1 cellular context compared by ENCODE assay signal in the genomic region with DNA sequence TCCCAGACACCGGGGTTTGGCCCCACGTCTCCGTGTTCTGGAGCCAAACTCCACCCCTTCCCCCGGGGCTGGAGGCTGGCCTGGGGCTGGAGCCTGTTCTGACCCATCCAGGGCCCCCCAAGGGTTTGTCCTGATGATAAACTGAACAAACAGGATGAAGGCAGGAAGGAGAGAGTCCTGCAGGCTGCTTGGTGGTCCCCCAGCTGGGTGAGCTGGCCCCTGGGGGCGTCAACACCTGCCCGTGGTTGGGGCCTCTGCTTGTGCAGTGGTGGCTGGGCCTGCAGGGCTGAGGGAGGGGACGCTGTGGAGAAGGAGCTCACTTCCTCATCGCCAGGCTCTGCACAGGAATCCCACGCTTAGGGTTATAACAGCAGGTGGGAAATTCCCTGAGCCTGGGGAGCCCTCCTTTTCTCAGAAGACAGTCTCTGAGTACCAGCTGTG.
A peak's percentile ranks its signal among the peaks of the same experiment; 100 is the strongest.
TF ChIP-seq lines count a peak whose summit lies in the region.

No MANE protein-coding gene starts in this region.

TF ChIP-seq in HepG2, 621 proteins besides CTCF, POLR2A, EP300 and RAD21 (continues in another document):
- TF ChIP-seq, protein P1, sequence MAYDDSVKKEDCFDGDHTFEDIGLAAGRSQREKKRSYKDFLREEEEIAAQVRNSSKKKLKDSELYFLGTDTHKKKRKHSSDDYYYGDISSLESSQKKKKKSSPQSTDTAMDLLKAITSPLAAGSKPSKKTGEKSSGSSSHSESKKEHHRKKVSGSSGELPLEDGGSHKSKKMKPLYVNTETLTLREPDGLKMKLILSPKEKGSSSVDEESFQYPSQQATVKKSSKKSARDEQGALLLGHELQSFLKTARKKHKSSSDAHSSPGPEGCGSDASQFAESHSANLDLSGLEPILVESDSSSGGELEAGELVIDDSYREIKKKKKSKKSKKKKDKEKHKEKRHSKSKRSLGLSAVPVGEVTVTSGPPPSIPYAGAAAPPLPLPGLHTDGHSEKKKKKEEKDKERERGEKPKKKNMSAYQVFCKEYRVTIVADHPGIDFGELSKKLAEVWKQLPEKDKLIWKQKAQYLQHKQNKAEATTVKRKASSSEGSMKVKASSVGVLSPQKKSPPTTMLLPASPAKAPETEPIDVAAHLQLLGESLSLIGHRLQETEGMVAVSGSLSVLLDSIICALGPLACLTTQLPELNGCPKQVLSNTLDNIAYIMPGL (CRISPR knock-in tag; IDR thresholded peaks at IDR 0.05; ENCODE audit: borderline replicate concordance in 1 of 2, low read depth in 1 of 2): 0 out of 4 replicates have a peak, but pooled peaks of 1 of the 2 experiments have one; percentile 14
- TF ChIP-seq DPF2 (CRISPR knock-in tag; IDR thresholded peaks at IDR 0.05; ENCODE audit: borderline replicate concordance, low read depth) (0 out of 2 replicates have a peak, but pooled peaks have one; percentile 26), ZFP90 (CRISPR knock-in tag; IDR thresholded peaks at IDR 0.05; ENCODE audit: borderline replicate concordance) (0 out of 2 replicates have a peak, but pooled peaks have one; percentile 37), ZNF263 (CRISPR knock-in tag; IDR thresholded peaks at IDR 0.05) (0 out of 2 replicates have a peak, but pooled peaks have one; percentile 10), YEATS2 (CRISPR knock-in tag; IDR thresholded peaks at IDR 0.05; ENCODE audit: borderline replicate concordance) (no peak), ETV5 (CRISPR knock-in tag; IDR thresholded peaks at IDR 0.05; ENCODE audit: borderline replicate concordance) (peak; percentile 42; the same call in 1 of the 2 replicates), ZNF44 (CRISPR knock-in tag; IDR thresholded peaks at IDR 0.05) (no peak), ZNF251 (CRISPR knock-in tag; IDR thresholded peaks at IDR 0.05) (no peak), E2F5 (CRISPR knock-in tag; conservative IDR thresholded peaks at IDR 0.05) (no peak), KDM2A (CRISPR knock-in tag; IDR thresholded peaks at IDR 0.05; ENCODE audit: borderline replicate concordance, low read depth) (0 out of 2 replicates have a peak, but pooled peaks have one; percentile 4), TFAP4 (IDR thresholded peaks at IDR 0.05; ENCODE audit: borderline replicate concordance, low read depth) (peak; percentile 27; the same call in 1 of the 2 replicates), ZBTB3 (CRISPR knock-in tag; IDR thresholded peaks at IDR 0.05; ENCODE audit: borderline replicate concordance, low read depth) (no peak), NRL (CRISPR knock-in tag; IDR thresholded peaks at IDR 0.05; ENCODE audit: borderline replicate concordance) (no peak), SIN3B (IDR thresholded peaks at IDR 0.05; ENCODE audit: low read length) (no peak), KLF13 (CRISPR knock-in tag; IDR thresholded peaks at IDR 0.05) (no peak), SP4 (CRISPR knock-in tag; IDR thresholded peaks at IDR 0.05) (peak; percentile 16; the same call in 1 of the 2 replicates), ZNF367 (CRISPR knock-in tag; IDR thresholded peaks at IDR 0.05; ENCODE audit: borderline replicate concordance) (no peak), SP5 (CRISPR knock-in tag; IDR thresholded peaks at IDR 0.05; ENCODE audit: borderline replicate concordance, low read depth) (no peak), SIN3A (IDR thresholded peaks at IDR 0.05; ENCODE audit: borderline replicate concordance, low read depth, low read length) (0 out of 2 replicates have a peak, but pooled peaks have one; percentile 41), ZFY (CRISPR knock-in tag; IDR thresholded peaks at IDR 0.05) (peak; percentile 40; the same call in 1 of the 2 replicates), ZSCAN25 (CRISPR knock-in tag; IDR thresholded peaks at IDR 0.05) (peak; percentile 70), ZNF687 (CRISPR knock-in tag; IDR thresholded peaks at IDR 0.05) (peak; percentile 55), TAF1 (CRISPR knock-in tag; IDR thresholded peaks at IDR 0.05) (0 out of 2 replicates have a peak, but pooled peaks have one; percentile 15), GATA4 (IDR thresholded peaks at IDR 0.05; ENCODE audit: borderline replicate concordance, low read depth) (no peak), ZFX (CRISPR knock-in tag; IDR thresholded peaks at IDR 0.05; ENCODE audit: low read depth) (peak; percentile 65; the same call in 1 of the 2 replicates), ZNF33B (CRISPR knock-in tag; IDR thresholded peaks at IDR 0.05) (no peak), ZNF569 (CRISPR knock-in tag; IDR thresholded peaks at IDR 0.05; ENCODE audit: borderline replicate concordance) (no peak), PAXIP1 (CRISPR knock-in tag; conservative IDR thresholded peaks at IDR 0.05) (peak; percentile 38)
- TF ChIP-seq, protein P2, sequence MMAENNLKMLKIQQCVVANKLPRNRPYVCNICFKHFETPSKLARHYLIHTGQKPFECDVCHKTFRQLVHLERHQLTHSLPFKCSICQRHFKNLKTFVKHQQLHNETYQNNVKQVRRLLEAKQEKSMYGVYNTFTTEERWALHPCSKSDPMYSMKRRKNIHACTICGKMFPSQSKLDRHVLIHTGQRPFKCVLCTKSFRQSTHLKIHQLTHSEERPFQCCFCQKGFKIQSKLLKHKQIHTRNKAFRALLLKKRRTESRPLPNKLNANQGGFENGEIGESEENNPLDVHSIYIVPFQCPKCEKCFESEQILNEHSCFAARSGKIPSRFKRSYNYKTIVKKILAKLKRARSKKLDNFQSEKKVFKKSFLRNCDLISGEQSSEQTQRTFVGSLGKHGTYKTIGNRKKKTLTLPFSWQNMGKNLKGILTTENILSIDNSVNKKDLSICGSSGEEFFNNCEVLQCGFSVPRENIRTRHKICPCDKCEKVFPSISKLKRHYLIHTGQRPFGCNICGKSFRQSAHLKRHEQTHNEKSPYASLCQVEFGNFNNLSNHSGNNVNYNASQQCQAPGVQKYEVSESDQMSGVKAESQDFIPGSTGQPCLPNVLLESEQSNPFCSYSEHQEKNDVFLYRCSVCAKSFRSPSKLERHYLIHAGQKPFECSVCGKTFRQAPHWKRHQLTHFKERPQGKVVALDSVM (CRISPR knock-in tag; IDR thresholded peaks at IDR 0.05): 0 out of 2 replicates have a peak, but pooled peaks have one; percentile 16
- TF ChIP-seq, protein P3, sequence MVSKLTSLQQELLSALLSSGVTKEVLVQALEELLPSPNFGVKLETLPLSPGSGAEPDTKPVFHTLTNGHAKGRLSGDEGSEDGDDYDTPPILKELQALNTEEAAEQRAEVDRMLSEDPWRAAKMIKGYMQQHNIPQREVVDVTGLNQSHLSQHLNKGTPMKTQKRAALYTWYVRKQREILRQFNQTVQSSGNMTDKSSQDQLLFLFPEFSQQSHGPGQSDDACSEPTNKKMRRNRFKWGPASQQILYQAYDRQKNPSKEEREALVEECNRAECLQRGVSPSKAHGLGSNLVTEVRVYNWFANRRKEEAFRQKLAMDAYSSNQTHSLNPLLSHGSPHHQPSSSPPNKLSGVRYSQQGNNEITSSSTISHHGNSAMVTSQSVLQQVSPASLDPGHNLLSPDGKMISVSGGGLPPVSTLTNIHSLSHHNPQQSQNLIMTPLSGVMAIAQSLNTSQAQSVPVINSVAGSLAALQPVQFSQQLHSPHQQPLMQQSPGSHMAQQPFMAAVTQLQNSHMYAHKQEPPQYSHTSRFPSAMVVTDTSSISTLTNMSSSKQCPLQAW (CRISPR knock-in tag; IDR thresholded peaks at IDR 0.05): no peak
- TF ChIP-seq, protein P4, sequence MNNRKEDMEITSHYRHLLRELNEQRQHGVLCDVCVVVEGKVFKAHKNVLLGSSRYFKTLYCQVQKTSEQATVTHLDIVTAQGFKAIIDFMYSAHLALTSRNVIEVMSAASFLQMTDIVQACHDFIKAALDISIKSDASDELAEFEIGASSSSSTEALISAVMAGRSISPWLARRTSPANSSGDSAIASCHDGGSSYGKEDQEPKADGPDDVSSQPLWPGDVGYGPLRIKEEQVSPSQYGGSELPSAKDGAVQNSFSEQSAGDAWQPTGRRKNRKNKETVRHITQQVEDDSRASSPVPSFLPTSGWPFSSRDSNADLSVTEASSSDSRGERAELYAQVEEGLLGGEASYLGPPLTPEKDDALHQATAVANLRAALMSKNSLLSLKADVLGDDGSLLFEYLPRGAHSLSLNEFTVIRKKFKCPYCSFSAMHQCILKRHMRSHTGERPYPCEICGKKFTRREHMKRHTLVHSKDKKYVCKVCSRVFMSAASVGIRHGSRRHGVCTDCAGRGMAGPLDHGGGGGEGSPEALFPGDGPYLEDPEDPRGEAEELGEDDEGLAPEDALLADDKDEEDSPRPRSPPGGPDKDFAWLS (CRISPR knock-in tag; IDR thresholded peaks at IDR 0.05; ENCODE audit: borderline replicate concordance): 0 out of 2 replicates have a peak, but pooled peaks have one; percentile 36
- TF ChIP-seq, protein P5, sequence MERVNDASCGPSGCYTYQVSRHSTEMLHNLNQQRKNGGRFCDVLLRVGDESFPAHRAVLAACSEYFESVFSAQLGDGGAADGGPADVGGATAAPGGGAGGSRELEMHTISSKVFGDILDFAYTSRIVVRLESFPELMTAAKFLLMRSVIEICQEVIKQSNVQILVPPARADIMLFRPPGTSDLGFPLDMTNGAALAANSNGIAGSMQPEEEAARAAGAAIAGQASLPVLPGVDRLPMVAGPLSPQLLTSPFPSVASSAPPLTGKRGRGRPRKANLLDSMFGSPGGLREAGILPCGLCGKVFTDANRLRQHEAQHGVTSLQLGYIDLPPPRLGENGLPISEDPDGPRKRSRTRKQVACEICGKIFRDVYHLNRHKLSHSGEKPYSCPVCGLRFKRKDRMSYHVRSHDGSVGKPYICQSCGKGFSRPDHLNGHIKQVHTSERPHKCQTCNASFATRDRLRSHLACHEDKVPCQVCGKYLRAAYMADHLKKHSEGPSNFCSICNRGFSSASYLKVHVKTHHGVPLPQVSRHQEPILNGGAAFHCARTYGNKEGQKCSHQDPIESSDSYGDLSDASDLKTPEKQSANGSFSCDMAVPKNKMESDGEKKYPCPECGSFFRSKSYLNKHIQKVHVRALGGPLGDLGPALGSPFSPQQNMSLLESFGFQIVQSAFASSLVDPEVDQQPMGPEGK (CRISPR knock-in tag; IDR thresholded peaks at IDR 0.05): peak; percentile 65
